In the genomic region with DNA sequence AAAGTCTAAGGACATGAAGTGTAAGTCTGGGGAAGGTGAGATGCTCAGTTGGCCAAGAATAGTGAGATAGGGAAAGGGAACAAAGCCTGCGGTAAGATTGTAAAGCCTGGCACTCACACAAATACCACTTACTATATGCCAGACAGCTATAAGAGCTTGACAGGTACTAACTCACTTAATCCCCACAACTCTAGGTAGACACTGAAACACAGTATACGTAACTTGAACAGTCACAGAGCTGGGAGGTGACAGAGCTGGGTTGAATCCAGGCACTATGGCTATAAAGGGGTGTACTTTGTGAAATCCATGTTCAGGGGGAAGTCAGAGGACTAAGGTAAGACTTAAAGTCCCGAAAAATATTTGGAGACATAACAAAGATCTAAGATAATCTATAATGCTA, we compare ENCODE assay signal across 21 cellular contexts.
"Had no signal": no experiment of that assay in that cellular context is flagged by ENCODE, and none has a peak within 500 bp of the region (broad histone marks: within the 10 kb centered on the region; RNA-seq: fewer than 3 reads in every experiment).

No MANE protein-coding gene starts in this region.

- H3K9me3 Mint-ChIP-seq: activated CD4-positive, alpha-beta T cell treated with anti-CD3 and anti-CD28 coated beads, Interleukin-2, amount 10 ng/mL, durations not matched to agents 7 days and 5 days; activated T-cell treated with anti-CD3 and anti-CD28 coated beads, Interleukin-2, amount 50 U/mL, for 4 hours; stimulated activated naive CD8-positive, alpha-beta T cell treated with anti-CD3 and anti-CD28 coated beads, Interleukin-15, Interleukin-2, amounts not matched to agents 100 ng/mL and 50 ng/mL, for 24 hours; T-cell had no signal

- H3K36me3 ChIP-seq: breast epithelium, gastrocnemius medialis, spleen, suprapubic skin, transverse colon, uterus had no signal

- H3K27ac ChIP-seq: spleen, suprapubic skin had no signal

- H3K4me1 Mint-ChIP-seq: activated CD4-positive, alpha-beta T cell treated with anti-CD3 and anti-CD28 coated beads, Interleukin-2, amount 10 ng/mL, durations not matched to agents 7 days and 5 days had no signal

- H3K27me3 Mint-ChIP-seq: activated CD4-positive, alpha-beta T cell treated with anti-CD3 and anti-CD28 coated beads, Interleukin-2, amount 10 ng/mL, durations not matched to agents 7 days and 5 days; stimulated activated naive CD8-positive, alpha-beta T cell treated with anti-CD3 and anti-CD28 coated beads, Interleukin-15, Interleukin-2, amounts not matched to agents 100 ng/mL and 50 ng/mL, for 24 hours; T-cell had no signal

- DNase-seq: activated CD4-positive, alpha-beta T cell treated with anti-CD3 and anti-CD28 coated beads, Interleukin-2, amount 10 ng/mL, durations not matched to agents 7 days and 5 days; activated CD8-positive, alpha-beta memory T cell treated with anti-CD3 and anti-CD28 coated beads, Interleukin-2, amount 50 U/mL, for 4 hours; activated CD8-positive, alpha-beta T cell treated with anti-CD3 and anti-CD28 coated beads, Interleukin-2, amount 10 ng/mL, durations not matched to agents 7 days and 5 days; activated effector memory CD4-positive, alpha-beta T cell treated with Interleukin-2 at 50 U/mL for 16 hours; activated naive CD4-positive, alpha-beta T cell treated with anti-CD3 and anti-CD28 coated beads, Interleukin-2, amount 50 U/mL, for 16 hours; activated T-cell treated with anti-CD3 and anti-CD28 coated beads, Interleukin-2, amount 50 U/mL, for 4 hours; aorta; cerebellar nuclear complex; cortex of kidney; gastrocnemius medialis; head of caudate nucleus; mesendoderm; occipital lobe; retina; spleen; T-cell; transverse colon; uterus had no signal

- H3K4me3 ChIP-seq: breast epithelium, gastrocnemius medialis, spleen, suprapubic skin, transverse colon, uterus had no signal

- H3K4me3 Mint-ChIP-seq: activated CD4-positive, alpha-beta T cell treated with anti-CD3 and anti-CD28 coated beads, Interleukin-2, amount 10 ng/mL, durations not matched to agents 7 days and 5 days; activated CD8-positive, alpha-beta T cell treated with anti-CD3 and anti-CD28 coated beads, Interleukin-2, amount 10 ng/mL, durations not matched to agents 7 days and 5 days; activated T-cell treated with anti-CD3 and anti-CD28 coated beads, Interleukin-2, amount 50 U/mL, for 4 hours; stimulated activated naive CD8-positive, alpha-beta T cell treated with anti-CD3 and anti-CD28 coated beads, Interleukin-15, Interleukin-2, amounts not matched to agents 100 ng/mL and 50 ng/mL, for 24 hours; T-cell had no signal

- H3K27me3 ChIP-seq: breast epithelium, gastrocnemius medialis, spleen, suprapubic skin, transverse colon, uterus had no signal

- H3K4me1 ChIP-seq: uterus had no signal

- H3K27ac Mint-ChIP-seq: activated CD4-positive, alpha-beta T cell treated with anti-CD3 and anti-CD28 coated beads, Interleukin-2, amount 10 ng/mL, durations not matched to agents 7 days and 5 days; activated CD8-positive, alpha-beta T cell treated with anti-CD3 and anti-CD28 coated beads, Interleukin-2, amount 10 ng/mL, durations not matched to agents 7 days and 5 days; stimulated activated naive CD8-positive, alpha-beta T cell treated with anti-CD3 and anti-CD28 coated beads, Interleukin-15, Interleukin-2, amounts not matched to agents 100 ng/mL and 50 ng/mL, for 24 hours; T-cell had no signal

- ATAC-seq: activated CD8-positive, alpha-beta T cell treated with anti-CD3 and anti-CD28 coated beads, Interleukin-2, amount 10 ng/mL, durations not matched to agents 7 days and 5 days; activated T-cell treated with anti-CD3 and anti-CD28 coated beads, Interleukin-2, amount 50 U/mL, for 4 hours; gastrocnemius medialis; T-cell had no signal

- H3K9me3 ChIP-seq: breast epithelium, gastrocnemius medialis, spleen, suprapubic skin, transverse colon, uterus had no signal
